Comparison of ENCODE assay signal across 24 cellular contexts in the genomic region with DNA sequence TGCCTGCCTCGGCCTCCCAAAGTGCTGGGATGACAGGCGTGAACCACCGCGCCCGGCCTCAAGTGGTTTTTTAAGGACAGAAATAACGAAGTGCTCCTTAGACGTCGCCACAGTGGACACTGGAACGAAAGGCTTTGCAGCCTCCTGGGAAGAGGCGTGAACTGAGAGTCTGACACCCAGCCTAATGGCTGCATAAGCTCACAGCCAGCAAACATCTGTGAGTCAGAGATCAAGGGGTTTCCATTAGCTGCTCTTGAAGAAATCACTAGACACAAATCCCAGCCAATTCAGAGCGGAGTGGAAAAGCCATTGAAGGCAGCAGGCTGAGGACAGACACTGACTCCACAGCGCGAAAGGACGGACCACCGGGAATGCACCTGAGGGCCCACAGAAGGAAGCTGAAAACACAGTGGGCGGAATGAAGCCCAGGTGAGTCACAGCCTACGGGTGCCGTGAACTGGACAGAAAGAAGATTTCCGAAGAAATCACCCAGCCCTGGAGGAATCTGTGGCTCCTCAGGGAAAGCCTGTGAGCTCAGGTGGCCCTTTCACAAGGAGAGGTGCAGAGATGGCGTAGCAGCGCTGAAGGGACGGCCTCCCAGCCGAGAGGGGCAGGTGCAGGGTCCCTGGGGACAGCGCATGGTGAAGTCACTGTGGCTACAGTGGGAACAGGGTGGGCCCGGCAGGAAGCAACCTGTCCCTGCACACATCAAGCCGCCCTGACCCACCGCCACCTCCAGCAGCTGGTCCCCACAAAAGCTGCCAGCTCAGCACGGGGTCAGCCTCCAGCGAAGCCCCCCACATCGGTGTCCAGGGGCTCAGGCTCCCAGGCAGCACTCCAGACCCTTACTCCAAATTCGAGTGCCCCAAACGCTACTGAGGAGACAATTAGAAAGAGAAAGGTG. TPM values are rescaled to one million over a fixed set of nuclear protein-coding genes. Genes with fewer than 3 reads are reported as not detected.
DNase-seq lines count a peak whose midpoint lies in the region; TF ChIP-seq lines count a peak whose summit lies in the region.
"Had no signal": no experiment of that assay in that cellular context is flagged by ENCODE, and none has a peak within 500 bp of the region (broad histone marks: within the 10 kb centered on the region; RNA-seq: fewer than 3 reads in every experiment).

No MANE protein-coding gene starts in this region.

- DNase-seq in DMS53 (lab: John Stamatoyannopoulos, UW) (peak; percentile 56), DMS53 treated with DMSO at 0.1 percent for 48 hours (lab: John Stamatoyannopoulos, UW; ENCODE audit: unreplicated experiment) (no peak), NCI-H2107 treated with DMSO at 0.1 percent for 48 hours (lab: John Stamatoyannopoulos, UW; ENCODE audit: unreplicated experiment) (peak; percentile 69), choroid plexus epithelial cell (ENCODE audit: low read depth) (peak; percentile 22), renal cortical epithelial cell (ENCODE audit: low read depth) (peak; percentile 36), NCI-H1417 treated with DMSO at 0.1 percent for 48 hours (lab: John Stamatoyannopoulos, UW) (no peak), substantia nigra (lab: John Stamatoyannopoulos, UW) (no peak), foreskin melanocyte (no peak)
- DNase-seq: activated CD8-positive, alpha-beta T cell treated with anti-CD3 and anti-CD28 coated beads for 36 hours; activated naive CD4-positive, alpha-beta T cell treated with anti-CD3 and anti-CD28 coated beads, Interleukin-2, amount 10 ng/mL, durations not matched to agents 7 days and 5 days; activated T-cell treated with anti-CD3 and anti-CD28 coated beads, Interleukin-2, amount 50 U/mL, for 4 hours; AML-193; COR-L47; EL; left lung; NCI-H446; Right ventricle myocardium superior; stimulated activated naive B cell treated with anti-CD40 and anti-IgM and Interleukin-4, amounts not matched to agents 10 μg/mL and 1 μg/mL and 100 μg/mL, for 72 hours; T-helper 1 cell; tibial artery had no signal

- H3K4me3 ChIP-seq in choroid plexus epithelial cell (ENCODE audit: low read depth, low read length) = no peak overlapping the region
- H3K4me3 ChIP-seq: heart left ventricle, left lung, tibial artery had no signal

- no peak for TF ChIP-seq CTCF in choroid plexus epithelial cell (conservative IDR thresholded peaks at IDR 0.05; ENCODE audit: low read depth, low read length)

- H3K27ac ChIP-seq in substantia nigra (ENCODE audit: low read depth, low read length, poor library complexity, severe bottlenecking) = no peak overlapping the region
- H3K27ac ChIP-seq: 22Rv1, heart left ventricle, left lung, neutrophil, tibial artery, VCaP had no signal

RNA-seq across cellular contexts. Expression of a gene that starts 11.6 kb away (rescaled TPM):
- total RNA-seq in renal cortical epithelial cell = 0.69 and 1.7 TPM in 2 replicates

RNA-seq across cellular contexts. Expression of a gene that starts 11.6 kb away (rescaled TPM):
- 0.17 and 2.0 TPM in 2 replicates for total RNA-seq in renal cortical epithelial cell

RNA-seq across cellular contexts. Expression of a gene that starts 11.8 kb away (rescaled TPM):
- total RNA-seq in renal cortical epithelial cell = 65.7 and 110 TPM in 2 replicates

RNA-seq across cellular contexts. Expression of a gene that starts 13.6 kb away (rescaled TPM):
- 40.5 and 51.2 TPM in 2 replicates for total RNA-seq in renal cortical epithelial cell

RNA-seq across cellular contexts. Expression of a gene that starts 27.3 kb away (rescaled TPM):
- 27.4 and 40.9 TPM in 2 replicates for total RNA-seq in renal cortical epithelial cell

Comparison
In these comparisons a context has a peak if more than half of its experiments do, and no peak if none do; other contexts are left out.
1. DNase-seq: peak in DMS53 (single experiment), NCI-H2107 treated with DMSO at 0.1 percent for 48 hours (single experiment), choroid plexus epithelial cell (single experiment) and renal cortical epithelial cell (single experiment); none in DMS53 treated with DMSO at 0.1 percent for 48 hours (single experiment), NCI-H1417 treated with DMSO at 0.1 percent for 48 hours (single experiment), substantia nigra (0 of 49) and foreskin melanocyte (single experiment).